In genomic region chr10:124470544-124471449, GRCh38 we compare ENCODE assay signal across 17 cellular contexts. TPM values are rescaled to one million over a fixed set of nuclear protein-coding genes. Genes with fewer than 3 reads are reported as not detected.
DNase-seq lines count a peak whose midpoint lies in the region; ATAC-seq and TF ChIP-seq lines count a peak whose summit lies in the region.
"Had no signal": no experiment of that assay in that cellular context is flagged by ENCODE, and none has a peak within 500 bp of the region (broad histone marks: within the 10 kb centered on the region; RNA-seq: fewer than 3 reads in every experiment).

No MANE protein-coding gene starts in this region.

- H3K4me2 ChIP-seq in GM23338: peak overlapping the region; percentile 69

- peak overlapping the region; percentile 95 for H3K27ac ChIP-seq in GM23338 (ENCODE audit: low read depth)
- H3K27ac ChIP-seq: prostate gland, testis had no signal

- peak overlapping the region; percentile 93 for H3K27ac Mint-ChIP-seq in GM23338
- H3K27ac Mint-ChIP-seq in activated T-helper 17 cell treated with anti-CD3 and anti-CD28 coated beads, Interleukin-2, amount 50 U/mL, for 72 hours: no peak overlapping the region
- H3K27ac Mint-ChIP-seq in stimulated activated naive B cell treated with anti-CD40 and anti-IgM and Interleukin-4, amounts not matched to agents 10 μg/mL and 1 μg/mL and 100 μg/mL, for 72 hours: no peak overlapping the region
- H3K27ac Mint-ChIP-seq: activated naive CD4-positive, alpha-beta T cell treated with anti-CD3 and anti-CD28 coated beads for 36 hours had no signal

- DNase-seq in GM23338 (ENCODE audit: low spot score): no peak
- peak; percentile 37 to 42 for DNase-seq in Kasumi-1 (lab: John Stamatoyannopoulos, UW)
- DNase-seq in mucosa of descending colon: no peak
- no peak for DNase-seq in stimulated activated naive B cell treated with anti-CD40 and anti-IgM and Interleukin-4, amounts not matched to agents 10 μg/mL and 1 μg/mL and 100 μg/mL, for 72 hours
- DNase-seq in foreskin melanocyte: no peak
- DNase-seq: activated naive CD4-positive, alpha-beta T cell treated with anti-CD3 and anti-CD28 coated beads for 36 hours; C1 segment of cervical spinal cord; central memory CD4-positive, alpha-beta T cell; KG1; NCI-H1930; testis had no signal

- intact Hi-C loops in mucosa of descending colon (cut with DNase I, micrococcal nuclease): no loop called here

- H3K79me2 ChIP-seq in GM23338 (replicated peaks; ENCODE audit: insufficient read depth): peaks cover 24% of the 10 kb centered on the region

- H4K20me1 ChIP-seq in GM23338 (replicated peaks; ENCODE audit: insufficient read depth): no peaks in the 10 kb centered on the region

- no peaks in the 10 kb centered on the region for H3K27me3 ChIP-seq in GM23338 (ENCODE audit: insufficient read depth)
- H3K27me3 ChIP-seq: testis had no signal

- no peaks in the 10 kb centered on the region for H3K9me3 ChIP-seq in mucosa of descending colon
- H3K9me3 ChIP-seq: prostate gland, testis had no signal

- H3K9me3 Mint-ChIP-seq in GM23338: no peaks in the 10 kb centered on the region
- no peaks in the 10 kb centered on the region for H3K9me3 Mint-ChIP-seq in activated T-helper 17 cell treated with anti-CD3 and anti-CD28 coated beads, Interleukin-2, amount 50 U/mL, for 72 hours
- H3K9me3 Mint-ChIP-seq in stimulated activated naive B cell treated with anti-CD40 and anti-IgM and Interleukin-4, amounts not matched to agents 10 μg/mL and 1 μg/mL and 100 μg/mL, for 72 hours: no peaks in the 10 kb centered on the region
- H3K9me3 Mint-ChIP-seq: activated naive CD4-positive, alpha-beta T cell treated with anti-CD3 and anti-CD28 coated beads for 36 hours had no signal

- H3F3A ChIP-seq in GM23338 (replicated peaks; ENCODE audit: low read depth): peaks cover 11% of the 10 kb centered on the region

- H3K9me2 ChIP-seq in GM23338 (ENCODE audit: insufficient read depth): no peaks in the 10 kb centered on the region

- TF ChIP-seq CTCF in GM23338 (conservative IDR thresholded peaks at IDR 0.05; ENCODE audit: low read depth in 2 of 2) (no peak), mucosa of descending colon (IDR thresholded peaks at IDR 0.05) (no peak)

- no peak for ATAC-seq in GM23338
- ATAC-seq in activated T-helper 17 cell treated with anti-CD3 and anti-CD28 coated beads, Interleukin-2, amount 50 U/mL, for 72 hours (replicated peaks): peak; percentile 27
- peak; percentile 72 for ATAC-seq in mucosa of descending colon
- ATAC-seq in GM19452 (IDR thresholded peaks at IDR 0.05; ENCODE audit: unreplicated experiment): no peak
- ATAC-seq in stimulated activated naive B cell treated with anti-CD40 and anti-IgM and Interleukin-4, amounts not matched to agents 10 μg/mL and 1 μg/mL and 100 μg/mL, for 72 hours (replicated peaks): no peak
- ATAC-seq: HCT116, SK-N-SH treated with all-trans-retinoic acid at 6 μM for 48 hours had no signal

- H3K36me3 Mint-ChIP-seq in GM23338 (ENCODE audit: low read depth): no peaks in the 10 kb centered on the region; the same call in 2 of the 3 replicates
- no peaks in the 10 kb centered on the region for H3K36me3 Mint-ChIP-seq in activated T-helper 17 cell treated with anti-CD3 and anti-CD28 coated beads, Interleukin-2, amount 50 U/mL, for 72 hours (ENCODE audit: low read depth)
- H3K36me3 Mint-ChIP-seq in stimulated activated naive B cell treated with anti-CD40 and anti-IgM and Interleukin-4, amounts not matched to agents 10 μg/mL and 1 μg/mL and 100 μg/mL, for 72 hours: peaks cover 2 to 3% of the 10 kb centered on the region in 2 donors

- peaks cover 15% of the 10 kb centered on the region for H3K27me3 Mint-ChIP-seq in GM23338 (ENCODE audit: insufficient read depth, low read depth, poor library complexity)
- no peaks in the 10 kb centered on the region for H3K27me3 Mint-ChIP-seq in activated T-helper 17 cell treated with anti-CD3 and anti-CD28 coated beads, Interleukin-2, amount 50 U/mL, for 72 hours
- no peaks in the 10 kb centered on the region for H3K27me3 Mint-ChIP-seq in stimulated activated naive B cell treated with anti-CD40 and anti-IgM and Interleukin-4, amounts not matched to agents 10 μg/mL and 1 μg/mL and 100 μg/mL, for 72 hours

- peaks cover 58% of the 10 kb centered on the region for H3K4me1 Mint-ChIP-seq in GM23338
- peaks cover 5% of the 10 kb centered on the region for H3K4me1 Mint-ChIP-seq in activated T-helper 17 cell treated with anti-CD3 and anti-CD28 coated beads, Interleukin-2, amount 50 U/mL, for 72 hours
- H3K4me1 Mint-ChIP-seq in stimulated activated naive B cell treated with anti-CD40 and anti-IgM and Interleukin-4, amounts not matched to agents 10 μg/mL and 1 μg/mL and 100 μg/mL, for 72 hours: peaks cover 5 to 19% of the 10 kb centered on the region in 2 donors

- no peak overlapping the region for H2AFZ ChIP-seq in GM23338

- H3K36me3 ChIP-seq in GM23338 (ENCODE audit: insufficient read depth) (no peaks in the 10 kb centered on the region), mucosa of descending colon (ENCODE audit: low read depth) (no peaks in the 10 kb centered on the region)
- H3K36me3 ChIP-seq: prostate gland had no signal

- H3K4me3 ChIP-seq in GM23338 (peak overlapping the region; percentile 38), mucosa of descending colon (no peak overlapping the region)
- H3K4me3 ChIP-seq: prostate gland, testis had no signal

- H3K4me3 Mint-ChIP-seq in GM23338: peak overlapping the region; percentile 44
- H3K4me3 Mint-ChIP-seq in activated T-helper 17 cell treated with anti-CD3 and anti-CD28 coated beads, Interleukin-2, amount 50 U/mL, for 72 hours: no peak overlapping the region
- H3K4me3 Mint-ChIP-seq in stimulated activated naive B cell treated with anti-CD40 and anti-IgM and Interleukin-4, amounts not matched to agents 10 μg/mL and 1 μg/mL and 100 μg/mL, for 72 hours: no peak overlapping the region
- H3K4me3 Mint-ChIP-seq: activated naive CD4-positive, alpha-beta T cell treated with anti-CD3 and anti-CD28 coated beads for 36 hours had no signal

- peaks cover 58% of the 10 kb centered on the region for H3K4me1 ChIP-seq in GM23338 (ENCODE audit: insufficient read depth)
- H3K4me1 ChIP-seq in mucosa of descending colon (ENCODE audit: low read depth): no peaks in the 10 kb centered on the region
- H3K4me1 ChIP-seq: prostate gland had no signal

TF ChIP-seq in GM23338, 12 proteins besides CTCF, POLR2A, EP300 and RAD21 (continues in another document):
- no peak for TF ChIP-seq CREB1 (CRISPR knock-in tag; IDR thresholded peaks at IDR 0.05; ENCODE audit: low read depth)
- TF ChIP-seq EZH2 (IDR thresholded peaks at IDR 0.05; ENCODE audit: low read depth, unreplicated experiment): no peak
- no peak for TF ChIP-seq EZH2phosphoT487 (IDR thresholded peaks at IDR 0.05; ENCODE audit: unreplicated experiment)
- no peak for TF ChIP-seq REST (IDR thresholded peaks at IDR 0.05; ENCODE audit: unreplicated experiment)
- TF ChIP-seq STAT1 (IDR thresholded peaks at IDR 0.05; ENCODE audit: unreplicated experiment): no peak
- TF ChIP-seq JUNB (IDR thresholded peaks at IDR 0.05; ENCODE audit: unreplicated experiment): no peak
- no peak for TF ChIP-seq NANOG (IDR thresholded peaks at IDR 0.05; ENCODE audit: borderline replicate concordance)
- no peak for TF ChIP-seq POLR2AphosphoS5 (IDR thresholded peaks at IDR 0.05; ENCODE audit: low read depth)
- no peak for TF ChIP-seq ZNF331 (CRISPR knock-in tag; IDR thresholded peaks at IDR 0.05; ENCODE audit: low read depth)

RNA-seq across cellular contexts. Expression of gene LHPP, which starts 9.2 kb away (rescaled TPM):
- total RNA-seq in GM23338 (2014; rRNA removed; shearing (Covaris generic)): 34.1 and 40.2 TPM in 2 replicates
- polyA plus RNA-seq in GM23338 (2016; fragmentation: Nextera tagmentation; extraction: Ambion mirVana): 25.5 and 27.4 TPM in 2 replicates
- 10 to 100 TPM in 1 of 2 donors, 1 to 10 TPM in 1; 7.4 to 10.6 TPM for total RNA-seq in activated T-helper 17 cell treated with anti-CD3 and anti-CD28 coated beads, Interleukin-2, amount 50 U/mL, for 72 hours
- 10 to 100 TPM; 19.7 to 46.7 (median 26.5) TPM for total RNA-seq in mucosa of descending colon

RNA-seq across cellular contexts. Expression of gene NKX1-2, which starts 21.0 kb away (rescaled TPM):
- total RNA-seq in GM23338 (2014; rRNA removed; shearing (Covaris generic)): 37.0 and 39.4 TPM in 2 replicates
- 9.4 and 9.8 TPM in 2 replicates for polyA plus RNA-seq in GM23338 (2016; fragmentation: Nextera tagmentation; extraction: Ambion mirVana)
- total RNA-seq in activated T-helper 17 cell treated with anti-CD3 and anti-CD28 coated beads, Interleukin-2, amount 50 U/mL, for 72 hours: not detected
- total RNA-seq in mucosa of descending colon: not detected
- total RNA-seq: activated CD8-positive, alpha-beta memory T cell treated with anti-CD3 and anti-CD28 coated beads for 36 hours; activated naive CD4-positive, alpha-beta T cell treated with anti-CD3 and anti-CD28 coated beads for 36 hours had no signal

RNA-seq across cellular contexts. Expression of gene OAT, which starts 52.1 kb away (rescaled TPM):
- 139 and 158 TPM in 2 replicates for total RNA-seq in GM23338 (2014; rRNA removed; shearing (Covaris generic))
- polyA plus RNA-seq in GM23338 (2016; fragmentation: Nextera tagmentation; extraction: Ambion mirVana): 131 and 136 TPM in 2 replicates
- total RNA-seq in activated T-helper 17 cell treated with anti-CD3 and anti-CD28 coated beads, Interleukin-2, amount 50 U/mL, for 72 hours: 10 to 100 TPM; 21.0 to 35.6 TPM
- total RNA-seq in mucosa of descending colon: 100 to 1,000 TPM in 1 of 3 donors, 10 to 100 TPM in 2; 46.7 to 120 (median 69.6) TPM

Comparison
In these comparisons a context has a peak if more than half of its experiments do, and no peak if none do; other contexts are left out.
1. ATAC-seq: peak in activated T-helper 17 cell treated with anti-CD3 and anti-CD28 coated beads, Interleukin-2, amount 50 U/mL, for 72 hours (single experiment) and mucosa of descending colon (single experiment); none in GM23338 (single experiment), GM19452 (single experiment) and stimulated activated naive B cell treated with anti-CD40 and anti-IgM and Interleukin-4, amounts not matched to agents 10 μg/mL and 1 μg/mL and 100 μg/mL, for 72 hours (0 of 2).
2. DNase-seq: peak in Kasumi-1 (2 of 2); none in GM23338 (single experiment), mucosa of descending colon (0 of 3), stimulated activated naive B cell treated with anti-CD40 and anti-IgM and Interleukin-4, amounts not matched to agents 10 μg/mL and 1 μg/mL and 100 μg/mL, for 72 hours (single experiment) and foreskin melanocyte (single experiment).
3. RNA of gene NKX1-2, which starts 21.0 kb away (total RNA-seq): 37.0 to 39.4 TPM in GM23338; not detected in activated T-helper 17 cell treated with anti-CD3 and anti-CD28 coated beads, Interleukin-2, amount 50 U/mL, for 72 hours and not detected in mucosa of descending colon; every median in the first group is over 10 times any median in the second.